11 cellular contexts compared by ENCODE assay signal in genomic region chr18:72674710-72675109, GRCh38.
DNase-seq lines count a peak whose midpoint lies in the region; ATAC-seq and TF ChIP-seq lines count a peak whose summit lies in the region.
"Had no signal": no experiment of that assay in that cellular context is flagged by ENCODE, and none has a peak within 500 bp of the region (broad histone marks: within the 10 kb centered on the region; RNA-seq: fewer than 3 reads in every experiment).

No MANE protein-coding gene starts in this region.

- POLR2A ChIA-PET in SK-N-SH (lab: Yijun Ruan, JAX), result no interaction called here

- no peaks in the 10 kb centered on the region for H3K9me3 ChIP-seq in SK-N-SH
- no peaks in the 10 kb centered on the region for H3K9me3 ChIP-seq in GM23248 (ENCODE audit: low read depth)
- H3K9me3 ChIP-seq in upper lobe of right lung, result no peaks in the 10 kb centered on the region
- no peaks in the 10 kb centered on the region for H3K9me3 ChIP-seq in osteoblast (ENCODE audit: low read depth, low read length)
- H3K9me3 ChIP-seq in stomach, result no peaks in the 10 kb centered on the region
- H3K9me3 ChIP-seq: ovary had no signal

- no peak for TF ChIP-seq CTCF in SK-N-SH (IDR thresholded peaks at IDR 0.05)
- TF ChIP-seq CTCF in upper lobe of right lung (IDR thresholded peaks at IDR 0.05), result no peak
- no peak for TF ChIP-seq CTCF in osteoblast (IDR thresholded peaks at IDR 0.05; ENCODE audit: extremely low read depth, low read depth, low read length)
- no peak for TF ChIP-seq CTCF in stomach (IDR thresholded peaks at IDR 0.05)

- CTCF ChIA-PET in SK-N-SH (lab: Yijun Ruan, JAX), result interaction anchor here (1.5 to 4.4 kb wide), 3 partner anchors 8 to 128 kb away, joined by 4 to 41 read pairs (median 37); no protein-coding TSS in a partner anchor

- no peak for TF ChIP-seq RAD21 in SK-N-SH (IDR thresholded peaks at IDR 0.05; ENCODE audit: low read length)

- H3F3A ChIP-seq in SK-N-SH (replicated peaks; ENCODE audit: insufficient read depth) (no peaks in the 10 kb centered on the region), GM23248 (ENCODE audit: insufficient read depth) (no peaks in the 10 kb centered on the region)

- no peak for DNase-seq in SK-N-SH
- DNase-seq in GM23248, result peak; percentile 4
- DNase-seq in upper lobe of right lung, result no peak
- no peak for DNase-seq in HPDE6-E6E7 (ENCODE audit: extremely low spot score)
- no peak for DNase-seq in osteoblast (ENCODE audit: insufficient read length, low spot score, missing footprints)
- DNase-seq in stomach, result no peak
- DNase-seq: NCI-H2081, ovary had no signal

- in situ Hi-C loops in GM23248 (cut with MboI), result no loop called here

- H3K36me3 ChIP-seq in SK-N-SH (replicated peaks in 1 of 2; ENCODE audit: control insufficient read depth in 1 of 2, insufficient read depth in 2 of 2, low read length in 1 of 2) (no peaks in the 10 kb centered on the region), GM23248 (ENCODE audit: low read depth) (no peaks in the 10 kb centered on the region), upper lobe of right lung (no peaks in the 10 kb centered on the region), osteoblast (ENCODE audit: insufficient read depth, low read length) (no peaks in the 10 kb centered on the region), stomach (no peaks in the 10 kb centered on the region)
- H3K36me3 ChIP-seq: ovary had no signal

- no peak overlapping the region for H2AFZ ChIP-seq in SK-N-SH (ENCODE audit: low read depth)
- H2AFZ ChIP-seq in GM23248, result no peak overlapping the region
- H2AFZ ChIP-seq in osteoblast (ENCODE audit: low read length), result no peak overlapping the region

- H3K4me2 ChIP-seq in SK-N-SH, result peak overlapping the region; percentile 21; the same call in 1 of the 2 replicates
- H3K4me2 ChIP-seq in GM23248 (ENCODE audit: unreplicated experiment), result no peak overlapping the region
- H3K4me2 ChIP-seq in osteoblast (ENCODE audit: insufficient read depth, low read length), result no peak overlapping the region

- H3K27me3 ChIP-seq in SK-N-SH (ENCODE audit: insufficient read depth), result no peaks in the 10 kb centered on the region
- no peaks in the 10 kb centered on the region for H3K27me3 ChIP-seq in GM23248 (replicated peaks; ENCODE audit: insufficient read depth)
- no peaks in the 10 kb centered on the region for H3K27me3 ChIP-seq in upper lobe of right lung
- H3K27me3 ChIP-seq in osteoblast (ENCODE audit: insufficient read depth, low read length), result no peaks in the 10 kb centered on the region
- no peaks in the 10 kb centered on the region for H3K27me3 ChIP-seq in stomach
- H3K27me3 ChIP-seq: ovary had no signal

- no peaks in the 10 kb centered on the region for H3K79me2 ChIP-seq in SK-N-SH (ENCODE audit: insufficient read depth)
- H3K79me2 ChIP-seq in GM23248 (ENCODE audit: insufficient read depth), result no peaks in the 10 kb centered on the region
- no peaks in the 10 kb centered on the region for H3K79me2 ChIP-seq in osteoblast (ENCODE audit: insufficient read depth, low read length)

- H3K9me2 ChIP-seq in SK-N-SH, result no peaks in the 10 kb centered on the region
- H3K9me2 ChIP-seq in GM23248 (ENCODE audit: insufficient read depth), result no peaks in the 10 kb centered on the region

- ATAC-seq in SK-N-SH treated with all-trans-retinoic acid at 6 μM for 48 hours (no peak), HG03354 (IDR thresholded peaks at IDR 0.05; ENCODE audit: poor library complexity, severe bottlenecking, unreplicated experiment) (peak; percentile 81), upper lobe of right lung (peak; percentile 23)

- H3K4me1 ChIP-seq in SK-N-SH (ENCODE audit: control insufficient read depth in 1 of 2, insufficient read depth in 2 of 2, low read depth in 1 of 2, low read length in 1 of 2) (no peaks in the 10 kb centered on the region), GM23248 (ENCODE audit: insufficient read depth) (no peaks in the 10 kb centered on the region), upper lobe of right lung (no peaks in the 10 kb centered on the region), osteoblast (ENCODE audit: insufficient read depth, low read length) (no peaks in the 10 kb centered on the region), stomach (no peaks in the 10 kb centered on the region)

- TF ChIP-seq POLR2A in stomach (IDR thresholded peaks at IDR 0.05), result no peak

- H3K9ac ChIP-seq in SK-N-SH, result no peak overlapping the region
- H3K9ac ChIP-seq in GM23248, result no peak overlapping the region

- no peak for TF ChIP-seq EP300 in SK-N-SH (IDR thresholded peaks at IDR 0.05; ENCODE audit: borderline replicate concordance in 1 of 2, low read depth in 1 of 2, low read length in 1 of 2)
- no peak for TF ChIP-seq EP300 in stomach (IDR thresholded peaks at IDR 0.05)

- no peaks in the 10 kb centered on the region for H4K20me1 ChIP-seq in SK-N-SH (ENCODE audit: insufficient read depth)
- H4K20me1 ChIP-seq in GM23248 (ENCODE audit: insufficient read depth), result no peaks in the 10 kb centered on the region
- H4K20me1 ChIP-seq in osteoblast (ENCODE audit: insufficient read depth, low read length), result no peaks in the 10 kb centered on the region

- intact Hi-C loops in upper lobe of right lung (cut with DNase I), result no loop called here
- intact Hi-C loops in stomach (cut with DNase I; ENCODE audit: low total_unique reads), result no loop called here

- H3K27ac ChIP-seq in SK-N-SH (ENCODE audit: low read depth in 2 of 2, low read length in 1 of 2) (no peak overlapping the region), GM23248 (no peak overlapping the region), upper lobe of right lung (no peak overlapping the region), osteoblast (ENCODE audit: low read depth, low read length) (no peak overlapping the region), stomach (no peak overlapping the region)
- H3K27ac ChIP-seq: ovary, SK-N-MC had no signal

- no peak overlapping the region for H3K4me3 ChIP-seq in SK-N-SH (ENCODE audit: low read depth in 2 of 2, low read length in 1 of 2)
- no peak overlapping the region for H3K4me3 ChIP-seq in GM23248
- no peak overlapping the region for H3K4me3 ChIP-seq in upper lobe of right lung
- H3K4me3 ChIP-seq in osteoblast (ENCODE audit: insufficient read depth, low read length), result no peak overlapping the region
- H3K4me3 ChIP-seq in stomach, result no peak overlapping the region
- H3K4me3 ChIP-seq: ovary, SK-N-MC had no signal

- 46% methylated on average over 5 of the region's 7 CpGs for WGBS in SK-N-SH (ENCODE audit: low lambda C conversion rate)
- 16 to 18% methylated on average over 7 of the region's 7 CpGs for WGBS in GM23248 (ENCODE audit: low coverage in 1 of 2, low lambda C conversion rate in 2 of 2, missing lambda C conversion rate in 2 of 2), 2 experiments
- WGBS in stomach, 5 donors, result 74 to 84% (median 79%) methylated on average over 4 to 7 of the region's 7 CpGs

TF ChIP-seq in SK-N-SH, 30 proteins besides CTCF, POLR2A, EP300 and RAD21 (continues in another document):
- TF ChIP-seq TAF1 (IDR thresholded peaks at IDR 0.05; ENCODE audit: borderline replicate concordance, low read depth, low read length) (no peak), USF1 (IDR thresholded peaks at IDR 0.05; ENCODE audit: borderline replicate concordance, low read depth) (no peak), EZH2phosphoT487 (IDR thresholded peaks at IDR 0.05; ENCODE audit: borderline replicate concordance, low read depth) (no peak)
- TF ChIP-seq, protein P1, sequence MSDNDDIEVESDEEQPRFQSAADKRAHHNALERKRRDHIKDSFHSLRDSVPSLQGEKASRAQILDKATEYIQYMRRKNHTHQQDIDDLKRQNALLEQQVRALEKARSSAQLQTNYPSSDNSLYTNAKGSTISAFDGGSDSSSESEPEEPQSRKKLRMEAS (IDR thresholded peaks at IDR 0.05; ENCODE audit: low read depth), result no peak
- TF ChIP-seq, protein P2, sequence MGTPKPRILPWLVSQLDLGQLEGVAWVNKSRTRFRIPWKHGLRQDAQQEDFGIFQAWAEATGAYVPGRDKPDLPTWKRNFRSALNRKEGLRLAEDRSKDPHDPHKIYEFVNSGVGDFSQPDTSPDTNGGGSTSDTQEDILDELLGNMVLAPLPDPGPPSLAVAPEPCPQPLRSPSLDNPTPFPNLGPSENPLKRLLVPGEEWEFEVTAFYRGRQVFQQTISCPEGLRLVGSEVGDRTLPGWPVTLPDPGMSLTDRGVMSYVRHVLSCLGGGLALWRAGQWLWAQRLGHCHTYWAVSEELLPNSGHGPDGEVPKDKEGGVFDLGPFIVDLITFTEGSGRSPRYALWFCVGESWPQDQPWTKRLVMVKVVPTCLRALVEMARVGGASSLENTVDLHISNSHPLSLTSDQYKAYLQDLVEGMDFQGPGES (IDR thresholded peaks at IDR 0.05; ENCODE audit: low read depth, low read length), result no peak

TF ChIP-seq in SK-N-SH treated with all-trans-retinoic acid at 6 μM for 48 hours, 23 proteins besides CTCF, POLR2A, EP300 and RAD21:
- no peak for TF ChIP-seq ZNF70 (CRISPR knock-in tag; IDR thresholded peaks at IDR 0.05)
- TF ChIP-seq RARB (CRISPR knock-in tag; IDR thresholded peaks at IDR 0.05), result no peak
